In genomic region chr17:56965241-56965640, GRCh38 we compare ENCODE assay signal across 1 cellular context.
A peak's percentile ranks its signal among the peaks of the same experiment; 100 is the strongest.
TF ChIP-seq lines count a peak whose summit lies in the region.

No MANE protein-coding gene starts in this region.

TF ChIP-seq in HepG2, 621 proteins besides CTCF, POLR2A, EP300 and RAD21:
- TF ChIP-seq ZBTB38 (CRISPR knock-in tag; IDR thresholded peaks at IDR 0.05) (0 out of 2 replicates have a peak, but pooled peaks have one; percentile 25), ZNF501 (CRISPR knock-in tag; IDR thresholded peaks at IDR 0.05) (0 out of 2 replicates have a peak, but pooled peaks have one; percentile 18), ZNF598 (CRISPR knock-in tag; IDR thresholded peaks at IDR 0.05; ENCODE audit: borderline replicate concordance) (peak; percentile 60; the same call in 1 of the 2 replicates)
- TF ChIP-seq, protein P1, sequence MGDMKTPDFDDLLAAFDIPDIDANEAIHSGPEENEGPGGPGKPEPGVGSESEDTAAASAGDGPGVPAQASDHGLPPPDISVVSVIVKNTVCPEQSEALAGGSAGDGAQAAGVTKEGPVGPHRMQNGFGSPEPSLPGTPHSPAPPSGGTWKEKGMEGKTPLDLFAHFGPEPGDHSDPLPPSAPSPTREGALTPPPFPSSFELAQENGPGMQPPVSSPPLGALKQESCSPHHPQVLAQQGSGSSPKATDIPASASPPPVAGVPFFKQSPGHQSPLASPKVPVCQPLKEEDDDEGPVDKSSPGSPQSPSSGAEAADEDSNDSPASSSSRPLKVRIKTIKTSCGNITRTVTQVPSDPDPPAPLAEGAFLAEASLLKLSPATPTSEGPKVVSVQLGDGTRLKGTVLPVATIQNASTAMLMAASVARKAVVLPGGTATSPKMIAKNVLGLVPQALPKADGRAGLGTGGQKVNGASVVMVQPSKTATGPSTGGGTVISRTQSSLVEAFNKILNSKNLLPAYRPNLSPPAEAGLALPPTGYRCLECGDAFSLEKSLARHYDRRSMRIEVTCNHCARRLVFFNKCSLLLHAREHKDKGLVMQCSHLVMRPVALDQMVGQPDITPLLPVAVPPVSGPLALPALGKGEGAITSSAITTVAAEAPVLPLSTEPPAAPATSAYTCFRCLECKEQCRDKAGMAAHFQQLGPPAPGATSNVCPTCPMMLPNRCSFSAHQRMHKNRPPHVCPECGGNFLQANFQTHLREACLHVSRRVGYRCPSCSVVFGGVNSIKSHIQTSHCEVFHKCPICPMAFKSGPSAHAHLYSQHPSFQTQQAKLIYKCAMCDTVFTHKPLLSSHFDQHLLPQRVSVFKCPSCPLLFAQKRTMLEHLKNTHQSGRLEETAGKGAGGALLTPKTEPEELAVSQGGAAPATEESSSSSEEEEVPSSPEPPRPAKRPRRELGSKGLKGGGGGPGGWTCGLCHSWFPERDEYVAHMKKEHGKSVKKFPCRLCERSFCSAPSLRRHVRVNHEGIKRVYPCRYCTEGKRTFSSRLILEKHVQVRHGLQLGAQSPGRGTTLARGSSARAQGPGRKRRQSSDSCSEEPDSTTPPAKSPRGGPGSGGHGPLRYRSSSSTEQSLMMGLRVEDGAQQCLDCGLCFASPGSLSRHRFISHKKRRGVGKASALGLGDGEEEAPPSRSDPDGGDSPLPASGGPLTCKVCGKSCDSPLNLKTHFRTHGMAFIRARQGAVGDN (CRISPR knock-in tag; IDR thresholded peaks at IDR 0.05) = 0 out of 2 replicates have a peak, but pooled peaks have one; percentile 19
- TF ChIP-seq, protein P2, sequence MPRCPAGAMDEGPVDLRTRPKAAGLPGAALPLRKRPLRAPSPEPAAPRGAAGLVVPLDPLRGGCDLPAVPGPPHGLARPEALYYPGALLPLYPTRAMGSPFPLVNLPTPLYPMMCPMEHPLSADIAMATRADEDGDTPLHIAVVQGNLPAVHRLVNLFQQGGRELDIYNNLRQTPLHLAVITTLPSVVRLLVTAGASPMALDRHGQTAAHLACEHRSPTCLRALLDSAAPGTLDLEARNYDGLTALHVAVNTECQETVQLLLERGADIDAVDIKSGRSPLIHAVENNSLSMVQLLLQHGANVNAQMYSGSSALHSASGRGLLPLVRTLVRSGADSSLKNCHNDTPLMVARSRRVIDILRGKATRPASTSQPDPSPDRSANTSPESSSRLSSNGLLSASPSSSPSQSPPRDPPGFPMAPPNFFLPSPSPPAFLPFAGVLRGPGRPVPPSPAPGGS (CRISPR knock-in tag; IDR thresholded peaks at IDR 0.05) = 0 out of 2 replicates have a peak, but pooled peaks have one; percentile 15
